1 cellular context compared by ENCODE assay signal in the genomic region with DNA sequence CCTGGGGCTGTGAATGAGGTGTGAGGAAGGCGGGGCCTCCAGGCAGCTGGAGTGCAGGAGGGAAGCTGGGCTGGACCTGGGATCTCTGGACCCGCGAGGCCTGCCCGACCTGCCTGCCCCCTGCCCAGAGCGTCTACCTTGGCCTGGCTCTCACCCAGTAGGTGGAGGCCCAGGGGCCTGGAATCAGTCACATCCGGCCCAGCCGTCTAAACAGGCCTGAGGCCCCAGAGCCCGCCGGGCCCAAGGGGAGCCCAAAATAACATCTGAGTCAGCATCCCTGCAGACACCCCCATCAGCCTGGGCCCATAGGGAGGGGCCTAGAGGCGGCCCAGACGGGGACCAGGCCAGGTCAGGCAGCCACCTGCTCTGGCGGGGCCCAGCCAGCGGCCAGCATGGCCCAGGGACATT.
TF ChIP-seq lines count a peak whose summit lies in the region.

No MANE protein-coding gene starts in this region.

TF ChIP-seq in K562, 482 proteins besides CTCF, POLR2A, EP300 and RAD21 (continued from another document):
- TF ChIP-seq, protein P1, sequence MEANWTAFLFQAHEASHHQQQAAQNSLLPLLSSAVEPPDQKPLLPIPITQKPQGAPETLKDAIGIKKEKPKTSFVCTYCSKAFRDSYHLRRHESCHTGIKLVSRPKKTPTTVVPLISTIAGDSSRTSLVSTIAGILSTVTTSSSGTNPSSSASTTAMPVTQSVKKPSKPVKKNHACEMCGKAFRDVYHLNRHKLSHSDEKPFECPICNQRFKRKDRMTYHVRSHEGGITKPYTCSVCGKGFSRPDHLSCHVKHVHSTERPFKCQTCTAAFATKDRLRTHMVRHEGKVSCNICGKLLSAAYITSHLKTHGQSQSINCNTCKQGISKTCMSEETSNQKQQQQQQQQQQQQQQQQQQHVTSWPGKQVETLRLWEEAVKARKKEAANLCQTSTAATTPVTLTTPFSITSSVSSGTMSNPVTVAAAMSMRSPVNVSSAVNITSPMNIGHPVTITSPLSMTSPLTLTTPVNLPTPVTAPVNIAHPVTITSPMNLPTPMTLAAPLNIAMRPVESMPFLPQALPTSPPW (CRISPR knock-in tag; IDR thresholded peaks at IDR 0.05): peak; percentile 43
- TF ChIP-seq ZNF316 (IDR thresholded peaks at IDR 0.05): peak; percentile 75
- TF ChIP-seq, protein P2, sequence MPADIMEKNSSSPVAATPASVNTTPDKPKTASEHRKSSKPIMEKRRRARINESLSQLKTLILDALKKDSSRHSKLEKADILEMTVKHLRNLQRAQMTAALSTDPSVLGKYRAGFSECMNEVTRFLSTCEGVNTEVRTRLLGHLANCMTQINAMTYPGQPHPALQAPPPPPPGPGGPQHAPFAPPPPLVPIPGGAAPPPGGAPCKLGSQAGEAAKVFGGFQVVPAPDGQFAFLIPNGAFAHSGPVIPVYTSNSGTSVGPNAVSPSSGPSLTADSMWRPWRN (IDR thresholded peaks at IDR 0.05; ENCODE audit: low read depth): no peak
- no peak for TF ChIP-seq ZNF75A (CRISPR knock-in tag; IDR thresholded peaks at IDR 0.05)
